Comparison of ENCODE assay signal across 9 cellular contexts in genomic region chr19:13098291-13099072, GRCh38. TPM values are rescaled to one million over a fixed set of nuclear protein-coding genes. Genes with fewer than 3 reads are reported as not detected.
A peak's percentile ranks its signal among the peaks of the same experiment; 100 is the strongest.
DNase-seq lines count a peak whose midpoint lies in the region; ATAC-seq, FAIRE-seq and TF ChIP-seq lines count a peak whose summit lies in the region.
"Had no signal": no experiment of that assay in that cellular context is flagged by ENCODE, and none has a peak within 500 bp of the region (broad histone marks: within the 10 kb centered on the region; RNA-seq: fewer than 3 reads in every experiment).

No MANE protein-coding gene starts in this region.

- H3K4me3 Mint-ChIP-seq in endodermal cell = no peak overlapping the region
- H3K4me3 Mint-ChIP-seq in natural killer cell treated with Interleukin-12 subunit alpha and Interleukin-12 subunit beta and Interleukin-15 and Interleukin-18, amount 100 ng/mL, for 72 hours = peak overlapping the region; percentile 70

- H3K27me3 Mint-ChIP-seq in endodermal cell (ENCODE audit: insufficient read depth) = peaks cover 81% of the 10 kb centered on the region
- peaks cover 13 to 15% of the 10 kb centered on the region in 2 donors for H3K27me3 Mint-ChIP-seq in natural killer cell treated with Interleukin-12 subunit alpha and Interleukin-12 subunit beta and Interleukin-15 and Interleukin-18, amount 100 ng/mL, for 72 hours

- FAIRE-seq in GM19239 (lab: Jason Lieb, UNC) = peak; percentile 42

- DNase-seq in GM19239 (ENCODE audit: insufficient read length, low spot score) (no peak), SW480 (ENCODE audit: low spot score) (peak; percentile 44), endodermal cell (peak; percentile 75), hippocampal formation (lab: John Stamatoyannopoulos, UW) (no peak), HPDE6-E6E7 (ENCODE audit: extremely low spot score) (no peak), NCI-H526 treated with DMSO at 0.1 percent for 48 hours (lab: John Stamatoyannopoulos, UW) (no peak)
- DNase-seq in natural killer cell treated with Interleukin-12 subunit alpha and Interleukin-12 subunit beta and Interleukin-15 and Interleukin-18, amount 100 ng/mL, for 72 hours (ENCODE audit: low spot score) = no peak
- DNase-seq: IMR-90 had no signal

- no peak overlapping the region for H3K9ac ChIP-seq in endodermal cell (ENCODE audit: extremely low read depth, low read length, poor library complexity, severe bottlenecking)

- no peaks in the 10 kb centered on the region for H3K9me3 ChIP-seq in endodermal cell (ENCODE audit: control insufficient read depth, low read length)

- WGBS in endodermal cell (ENCODE audit: insufficient coverage in 1 of 2, insufficient read length in 1 of 2), 2 experiments = 6 to 8% methylated on average over 24 to 48 of the region's 56 CpGs

- H3K36me3 ChIP-seq in endodermal cell (ENCODE audit: control insufficient read depth, insufficient read depth, low read length) = no peaks in the 10 kb centered on the region

- peaks cover 17% of the 10 kb centered on the region for H3K4me1 Mint-ChIP-seq in endodermal cell
- H3K4me1 Mint-ChIP-seq in natural killer cell treated with Interleukin-12 subunit alpha and Interleukin-12 subunit beta and Interleukin-15 and Interleukin-18, amount 100 ng/mL, for 72 hours (ENCODE audit: low read depth in 2 of 2) = peaks cover 30 to 32% of the 10 kb centered on the region in 2 donors

- no peak for ATAC-seq in natural killer cell treated with Interleukin-12 subunit alpha and Interleukin-12 subunit beta and Interleukin-15 and Interleukin-18, amount 100 ng/mL, for 72 hours
- ATAC-seq in GM18868 (IDR thresholded peaks at IDR 0.05; ENCODE audit: unreplicated experiment) = no peak

- H3K27ac ChIP-seq in endodermal cell (ENCODE audit: low read depth, low read length) = no peak overlapping the region

- peaks cover 6% of the 10 kb centered on the region for H3K36me3 Mint-ChIP-seq in endodermal cell (ENCODE audit: low read depth)
- H3K36me3 Mint-ChIP-seq in natural killer cell treated with Interleukin-12 subunit alpha and Interleukin-12 subunit beta and Interleukin-15 and Interleukin-18, amount 100 ng/mL, for 72 hours = peaks cover 6% of the 10 kb centered on the region

- H3K9me3 Mint-ChIP-seq in endodermal cell = no peaks in the 10 kb centered on the region
- peaks cover 5% of the 10 kb centered on the region for H3K9me3 Mint-ChIP-seq in natural killer cell treated with Interleukin-12 subunit alpha and Interleukin-12 subunit beta and Interleukin-15 and Interleukin-18, amount 100 ng/mL, for 72 hours

- no peaks in the 10 kb centered on the region for H3K4me1 ChIP-seq in endodermal cell (ENCODE audit: control insufficient read depth, insufficient read depth, low read length)

- no peak overlapping the region for H3K27ac Mint-ChIP-seq in endodermal cell
- peak overlapping the region in 1 of 2 donors; percentile 86 for H3K27ac Mint-ChIP-seq in natural killer cell treated with Interleukin-12 subunit alpha and Interleukin-12 subunit beta and Interleukin-15 and Interleukin-18, amount 100 ng/mL, for 72 hours

- peaks cover 84% of the 10 kb centered on the region for H3K27me3 ChIP-seq in endodermal cell (ENCODE audit: control insufficient read depth, insufficient read depth, low read length, poor library complexity, severe bottlenecking)

- no peak overlapping the region for H3K4me3 ChIP-seq in endodermal cell (ENCODE audit: low read length)

- no peak for TF ChIP-seq CTCF in endodermal cell (conservative IDR thresholded peaks at IDR 0.05)

RNA-seq across cellular contexts. Expression of gene LYL1, which starts 4.2 kb away (rescaled TPM):
- total RNA-seq in endodermal cell = 1 to 10 TPM; 1.9 to 2.0 TPM
- 1.00 TPM for polyA plus RNA-seq in endodermal cell (2013, experiment 1 of 2)
- 1.1 TPM for polyA plus RNA-seq in endodermal cell (2013, experiment 2 of 2)
- total RNA-seq in natural killer cell treated with Interleukin-12 subunit alpha and Interleukin-12 subunit beta and Interleukin-15 and Interleukin-18, amount 100 ng/mL, for 72 hours = 1 to 10 TPM in 1 of 2 donors, under 1 TPM in 1; 0.86 to 1.4 TPM

RNA-seq across cellular contexts. Expression of gene TRMT1, which starts 18.1 kb away (rescaled TPM):
- 10 to 100 TPM; 51.3 to 66.2 TPM for total RNA-seq in endodermal cell
- polyA plus RNA-seq in endodermal cell (2013, experiment 1 of 2) = 37.5 TPM
- 35.3 TPM for polyA plus RNA-seq in endodermal cell (2013, experiment 2 of 2)
- total RNA-seq in natural killer cell treated with Interleukin-12 subunit alpha and Interleukin-12 subunit beta and Interleukin-15 and Interleukin-18, amount 100 ng/mL, for 72 hours = 100 to 1,000 TPM in 1 of 2 donors, 10 to 100 TPM in 1; 54.6 to 120 TPM

RNA-seq across cellular contexts. Expression of gene NACC1, which starts 19.6 kb away (rescaled TPM):
- 100 to 1,000 TPM; 164 to 172 TPM for total RNA-seq in endodermal cell
- polyA plus RNA-seq in endodermal cell (2013, experiment 1 of 2) = 61.1 TPM
- polyA plus RNA-seq in endodermal cell (2013, experiment 2 of 2) = 53.8 TPM
- total RNA-seq in natural killer cell treated with Interleukin-12 subunit alpha and Interleukin-12 subunit beta and Interleukin-15 and Interleukin-18, amount 100 ng/mL, for 72 hours = 100 to 1,000 TPM; 129 to 138 TPM

RNA-seq across cellular contexts. Expression of gene STX10, which starts 51.7 kb away (rescaled TPM):
- 10 to 100 TPM; 30.8 to 34.8 TPM for total RNA-seq in endodermal cell
- polyA plus RNA-seq in endodermal cell (2013, experiment 1 of 2) = 44.8 TPM
- 42.4 TPM for polyA plus RNA-seq in endodermal cell (2013, experiment 2 of 2)
- 10 to 100 TPM; 48.1 to 62.5 TPM for total RNA-seq in natural killer cell treated with Interleukin-12 subunit alpha and Interleukin-12 subunit beta and Interleukin-15 and Interleukin-18, amount 100 ng/mL, for 72 hours

RNA-seq across cellular contexts. Expression of gene IER2, which starts 51.7 kb away (rescaled TPM):
- 10 to 100 TPM; 55.3 to 66.6 TPM for total RNA-seq in endodermal cell
- 51.9 TPM for polyA plus RNA-seq in endodermal cell (2013, experiment 1 of 2)
- polyA plus RNA-seq in endodermal cell (2013, experiment 2 of 2) = 52.6 TPM
- total RNA-seq in natural killer cell treated with Interleukin-12 subunit alpha and Interleukin-12 subunit beta and Interleukin-15 and Interleukin-18, amount 100 ng/mL, for 72 hours = 100 to 1,000 TPM; 106 to 117 TPM

Comparison
In these comparisons a context has a peak if more than half of its experiments do, and no peak if none do; other contexts are left out.
1. DNase-seq: peak in SW480 (single experiment) and endodermal cell (single experiment); none in GM19239 (single experiment), natural killer cell treated with Interleukin-12 subunit alpha and Interleukin-12 subunit beta and Interleukin-15 and Interleukin-18, amount 100 ng/mL, for 72 hours (single experiment), hippocampal formation (0 of 2), HPDE6-E6E7 (single experiment) and NCI-H526 treated with DMSO at 0.1 percent for 48 hours (single experiment).